8 cellular contexts compared by ENCODE assay signal in the genomic region with DNA sequence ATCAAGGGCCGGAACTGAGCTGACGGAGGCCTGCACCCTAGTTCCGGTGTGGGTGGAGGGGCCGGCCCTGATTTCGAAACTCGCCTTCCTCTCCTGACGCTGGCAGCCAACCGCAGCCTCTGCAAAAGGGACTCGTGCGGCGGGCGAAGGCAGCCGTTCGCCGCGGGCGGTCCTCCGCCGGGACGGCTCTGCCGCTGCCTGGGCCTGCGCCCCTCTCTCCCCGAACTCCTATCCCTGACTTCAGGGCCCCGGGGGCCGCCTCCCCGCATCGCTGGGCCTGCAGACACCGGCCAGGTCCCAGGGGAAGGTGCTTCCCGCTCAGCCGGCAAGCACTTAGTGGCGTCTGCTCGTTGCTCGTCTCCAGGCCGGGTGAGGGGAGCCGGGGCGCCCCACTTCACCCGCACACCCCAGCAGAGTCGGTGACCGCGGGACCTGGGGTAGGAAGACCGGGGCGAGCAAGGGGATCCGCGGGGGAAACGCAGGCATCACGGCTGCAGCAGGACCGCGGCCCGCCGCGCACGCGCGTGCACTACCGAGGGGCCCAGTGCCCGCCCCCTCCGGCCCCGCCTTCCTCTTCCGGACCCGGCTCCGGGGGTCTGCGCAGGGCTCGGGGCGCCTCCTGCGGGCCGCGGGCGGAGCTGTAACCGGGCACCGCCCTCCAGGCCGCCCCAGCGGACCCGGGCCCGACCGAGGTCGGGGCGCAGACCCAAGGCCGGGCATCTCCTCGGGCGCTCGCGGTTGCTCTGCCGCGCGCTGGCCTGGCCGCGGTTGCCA. TPM values are rescaled to one million over a fixed set of nuclear protein-coding genes. Genes with fewer than 3 reads are reported as not detected.
DNase-seq lines count a peak whose midpoint lies in the region; ATAC-seq and TF ChIP-seq lines count a peak whose summit lies in the region.

No MANE protein-coding gene starts in this region.

- H3K36me3 ChIP-seq in BE2C: peaks cover 47% of the 10 kb centered on the region

- DNase-seq in BE2C (peak; percentile 96), NCI-H510A (lab: John Stamatoyannopoulos, UW) (peak; percentile 85), left lobe of liver (ENCODE audit: low spot score) (peak; percentile 88)
- DNase-seq in activated CD4-positive, alpha-beta T cell treated with anti-CD3 and anti-CD28 coated beads for 24 hours (ENCODE audit: low read depth in 2 of 2): peak; percentile 79 to 81
- DNase-seq in stimulated activated CD4-positive, alpha-beta T cell treated with anti-CD3 and anti-CD28 coated beads, Interleukin-1b, Interleukin-23, amount 100 ng/mL, for 48 hours: peak; percentile 90

- no peaks in the 10 kb centered on the region for H3K27me3 ChIP-seq in BE2C

- H3K9me3 ChIP-seq in BE2C: no peaks in the 10 kb centered on the region

- H3K27ac ChIP-seq in cingulate gyrus (ENCODE audit: low read depth, low read length): peak overlapping the region; percentile 87

- ATAC-seq in GM19025 (IDR thresholded peaks at IDR 0.05; ENCODE audit: low read depth, unreplicated experiment) (peak; percentile 68), HG03196 (IDR thresholded peaks at IDR 0.05; ENCODE audit: unreplicated experiment) (peak; percentile 47), left lobe of liver (peak; percentile 83)

- peak overlapping the region; percentile 77 for H3K4me3 ChIP-seq in BE2C (ENCODE audit: low read depth, low read length)

- peaks cover 10% of the 10 kb centered on the region for H3K4me1 ChIP-seq in BE2C

- TF ChIP-seq CTCF in BE2C (IDR thresholded peaks at IDR 0.05; ENCODE audit: low read depth, low read length): no peak; the same call in 1 of the 2 replicates

RNA-seq across cellular contexts. Expression of a gene that starts 0.5 kb away (rescaled TPM):
- polyA plus RNA-seq in BE2C (2012; ENCODE audit: insufficient read depth, insufficient read length, low read depth): 133 TPM
- 9.8 TPM for total RNA-seq in left lobe of liver

RNA-seq across cellular contexts. Expression of a gene that starts 14.7 kb away (rescaled TPM):
- 3.9 TPM for polyA plus RNA-seq in BE2C (2012; ENCODE audit: insufficient read depth, insufficient read length, low read depth)
- 18.2 TPM for total RNA-seq in left lobe of liver

RNA-seq across cellular contexts. Expression of a gene that starts 22.4 kb away (rescaled TPM):
- 272 TPM for polyA plus RNA-seq in BE2C (2012; ENCODE audit: insufficient read depth, insufficient read length, low read depth)
- total RNA-seq in left lobe of liver: 29.0 TPM

Comparison
In these comparisons a context has a peak if more than half of its experiments do, and no peak if none do; other contexts are left out.
1. Peak in every context shown above with its lines: DNase-seq, ATAC-seq, H3K4me3 ChIP-seq and H3K27ac ChIP-seq.